Comparison of ENCODE assay signal across 13 cellular contexts in genomic region chr20:53608071-53608455, GRCh38. TPM values are rescaled to one million over a fixed set of nuclear protein-coding genes. Genes with fewer than 3 reads are reported as not detected.
DNase-seq lines count a peak whose midpoint lies in the region; ATAC-seq, FAIRE-seq and TF ChIP-seq lines count a peak whose summit lies in the region.
"Had no signal": no experiment of that assay in that cellular context is flagged by ENCODE, and none has a peak within 500 bp of the region (broad histone marks: within the 10 kb centered on the region; RNA-seq: fewer than 3 reads in every experiment).

No MANE protein-coding gene starts in this region.

- H3K9me3 ChIP-seq in CD4-positive, CD25-positive, alpha-beta regulatory T cell (ENCODE audit: control insufficient read depth in 2 of 2, low read length in 2 of 2) = no peaks in the 10 kb centered on the region
- H3K9me3 ChIP-seq in IMR-90 (ENCODE audit: control insufficient read depth, insufficient read depth, low read length) = no peaks in the 10 kb centered on the region
- no peaks in the 10 kb centered on the region for H3K9me3 ChIP-seq in K562 (replicated peaks; ENCODE audit: control insufficient read depth, insufficient read depth, low read depth, low read length)
- no peaks in the 10 kb centered on the region for H3K9me3 ChIP-seq in neuronal stem cell (replicated peaks in 1 of 2; ENCODE audit: control insufficient read depth in 2 of 2, insufficient read depth in 1 of 2, low read depth in 1 of 2, low read length in 2 of 2)
- H3K9me3 ChIP-seq: SJCRH30 had no signal

- dilution Hi-C loops in IMR-90 (cut with HindIII; ENCODE audit: low sequenced_read_pairs, unreplicated experiment) = no loop called here

- H2BK15ac ChIP-seq in IMR-90 (ENCODE audit: low read depth, low read length) = peak overlapping the region; percentile 17; the same call in 1 of the 3 replicates
- H2BK15ac ChIP-seq in neuronal stem cell (ENCODE audit: low read length) = peak overlapping the region; percentile 23

- H4K8ac ChIP-seq in IMR-90 (ENCODE audit: low read depth in 2 of 2, low read length in 2 of 2) = no peak overlapping the region
- H4K8ac ChIP-seq in neuronal stem cell (ENCODE audit: low read depth, low read length) = no peak overlapping the region

- peaks cover 9% of the 10 kb centered on the region for H3K36me3 Mint-ChIP-seq in CD4-positive, CD25-positive, alpha-beta regulatory T cell

- H3K14ac ChIP-seq in IMR-90 (replicated peaks; ENCODE audit: low read depth, low read length) (no peak overlapping the region), neuronal stem cell (ENCODE audit: low read length) (no peak overlapping the region)

- H4K91ac ChIP-seq in IMR-90 (ENCODE audit: insufficient read depth, low read depth, low read length) = 0 out of 2 replicates have a peak overlapping the region, but pooled peaks have one; percentile 40
- H4K91ac ChIP-seq in neuronal stem cell (ENCODE audit: low read depth, low read length, poor library complexity) = peak overlapping the region; percentile 65

- no peaks in the 10 kb centered on the region for H3K36me3 ChIP-seq in CD4-positive, CD25-positive, alpha-beta regulatory T cell (ENCODE audit: control insufficient read depth, insufficient read depth, low read length)
- no peaks in the 10 kb centered on the region for H3K36me3 ChIP-seq in IMR-90 (ENCODE audit: control insufficient read depth, insufficient read depth, low read length)
- H3K36me3 ChIP-seq in K562 (ENCODE audit: control insufficient read depth, insufficient read depth, low read length) = no peaks in the 10 kb centered on the region
- no peaks in the 10 kb centered on the region for H3K36me3 ChIP-seq in neuronal stem cell (replicated peaks in 1 of 2; ENCODE audit: control insufficient read depth in 2 of 2, insufficient read depth in 2 of 2, low read length in 2 of 2)
- H3K36me3 ChIP-seq: SJCRH30, WERI-Rb-1 had no signal

- H2AK5ac ChIP-seq in IMR-90 (ENCODE audit: low read depth, low read length) (peak overlapping the region; percentile 67), neuronal stem cell (ENCODE audit: low read depth, low read length) (peak overlapping the region; percentile 89)

- no peak overlapping the region for H3K56ac ChIP-seq in IMR-90 (ENCODE audit: extremely low read depth, insufficient read depth, low read length)

- H3K79me1 ChIP-seq in IMR-90 (ENCODE audit: low read depth in 1 of 2, low read length in 2 of 2) = peaks cover 0 to 16% of the 10 kb centered on the region in 2 experiments; a peak in 2 of 4 replicates
- H3K79me1 ChIP-seq in neuronal stem cell (ENCODE audit: low read depth, low read length) = no peaks in the 10 kb centered on the region

- H3K9me1 ChIP-seq in IMR-90 (ENCODE audit: insufficient read depth, low read length) (no peaks in the 10 kb centered on the region), K562 (ENCODE audit: control insufficient read depth, insufficient read depth, low read length) (no peaks in the 10 kb centered on the region)

- no peak for TF ChIP-seq EP300 in K562 (IDR thresholded peaks at IDR 0.05; ENCODE audit: low read length)

- no peaks in the 10 kb centered on the region for H3K9me3 Mint-ChIP-seq in CD4-positive, CD25-positive, alpha-beta regulatory T cell

- H2BK12ac ChIP-seq in neuronal stem cell (ENCODE audit: low read length) = peak overlapping the region; percentile 67

- no peak overlapping the region for H2BK20ac ChIP-seq in IMR-90 (ENCODE audit: low read depth, low read length)

- DNase-seq in CD4-positive, CD25-positive, alpha-beta regulatory T cell = no peak
- DNase-seq in IMR-90 = no peak
- no peak for DNase-seq in K562 (ENCODE audit: extremely low read depth in 1 of 4, low spot score in 3 of 4)
- no peak for DNase-seq in neuronal stem cell (ENCODE audit: low spot score)
- no peak for DNase-seq in kidney glomerular epithelial cell (lab: John Stamatoyannopoulos, UW)
- DNase-seq in COLO829 (ENCODE audit: low spot score) = no peak
- no peak for DNase-seq in putamen (ENCODE audit: low spot score)
- DNase-seq: NCI-H187 treated with DMSO at 0.1 percent for 48 hours; NCI-H82; SJCRH30; stimulated activated CD4-positive, alpha-beta T cell treated with anti-CD3 and anti-CD28 coated beads, Interleukin-4, amount 100 ng/mL, for 4 hours; WERI-Rb-1 had no signal

- H3K4ac ChIP-seq in IMR-90 (ENCODE audit: low read depth, low read length) (no peak overlapping the region), neuronal stem cell (ENCODE audit: low read length) (no peak overlapping the region)

- H3K27ac Mint-ChIP-seq in CD4-positive, CD25-positive, alpha-beta regulatory T cell = peak overlapping the region; percentile 70 to 96 (median 87)

- CTCF ChIA-PET in IMR-90 (lab: Yijun Ruan, JAX) = no interaction called here
- CTCF ChIA-PET in K562 (lab: Yijun Ruan, JAX; ENCODE audit: low intra/inter-chr PET ratio) = no interaction called here

- no peak for FAIRE-seq in K562 (lab: Jason Lieb, UNC)

- H3K4me3 Mint-ChIP-seq in CD4-positive, CD25-positive, alpha-beta regulatory T cell = peak overlapping the region; percentile 55 to 92 (median 72)

- TF ChIP-seq CTCF in IMR-90 (conservative IDR thresholded peaks at IDR 0.05; ENCODE audit: low read depth, low read length) (no peak), K562 (IDR thresholded peaks at IDR 0.05 in 2 of 3, conservative IDR thresholded peaks at IDR 0.05 in 1 of 3; ENCODE audit: insufficient read depth in 2 of 3, low read depth in 1 of 3, low read length in 3 of 3) (no peak)

- H3K79me2 ChIP-seq in K562 (ENCODE audit: control insufficient read depth, insufficient read depth, low read length) = peaks cover 57% of the 10 kb centered on the region

- H2BK120ac ChIP-seq in IMR-90 (ENCODE audit: low read depth, low read length) (no peak overlapping the region), neuronal stem cell (ENCODE audit: low read depth, low read length) (no peak overlapping the region)

- peaks cover 15 to 36% (median 20%) of the 10 kb centered on the region in 4 donors for H3K4me1 Mint-ChIP-seq in CD4-positive, CD25-positive, alpha-beta regulatory T cell

- H2BK5ac ChIP-seq in IMR-90 (ENCODE audit: low read depth, low read length, poor library complexity, severe bottlenecking) (peak overlapping the region; percentile 10), neuronal stem cell (ENCODE audit: low read length) (peak overlapping the region; percentile 71)

- no peak overlapping the region for H2AK9ac ChIP-seq in IMR-90 (replicated peaks; ENCODE audit: low read depth, low read length, poor library complexity)

- H3K9ac ChIP-seq in IMR-90 (ENCODE audit: low read depth, low read length) (no peak overlapping the region), K562 (ENCODE audit: insufficient read depth in 1 of 2, low read depth in 2 of 2, low read length in 2 of 2) (peak overlapping the region; percentile 85 to 94), neuronal stem cell (ENCODE audit: low read depth, low read length, poor library complexity) (no peak overlapping the region)

- no peak for ATAC-seq in CD4-positive, CD25-positive, alpha-beta regulatory T cell (ENCODE audit: low read depth in 2 of 2)
- ATAC-seq in IMR-90 (ENCODE audit: low read depth) (no peak), K562 (peak; percentile 25; the same call in 2 of the 3 replicates), GM19452 (IDR thresholded peaks at IDR 0.05; ENCODE audit: unreplicated experiment) (no peak)

- intact Hi-C loops in IMR-90 (cut with micrococcal nuclease) (no loop called here), K562 (cut with micrococcal nuclease) (loop anchor here (2.0 to 5.0 kb wide), 5 partner anchors 13 to 309 kb away; no protein-coding TSS in a partner anchor)

- in situ Hi-C loops in IMR-90 (cut with MboI; ENCODE audit: low sequenced_read_pairs) = no loop called here
- in situ Hi-C loops in K562 (cut with MboI) = no loop called here

- TF ChIP-seq POLR2A in IMR-90 (IDR thresholded peaks at IDR 0.05; ENCODE audit: low read depth, low read length) = no peak
- no peak; the same call in 1 of the 2 replicates for TF ChIP-seq POLR2A in K562 (conservative IDR thresholded peaks at IDR 0.05)

- POLR2A ChIA-PET in IMR-90 (lab: Charles Lee; ENCODE audit: unreplicated experiment) (no interaction called here), K562 (lab: Yijun Ruan, JAX) (interaction anchor here (0.6 to 3.6 kb wide), 8 partner anchors 9 to 355 kb away, joined by 3 to 19 read pairs (median 4); no protein-coding TSS in a partner anchor)

- H3K27me3 ChIP-seq in CD4-positive, CD25-positive, alpha-beta regulatory T cell (ENCODE audit: control insufficient read depth, insufficient read depth, low read length) = no peaks in the 10 kb centered on the region
- H3K27me3 ChIP-seq in IMR-90 (ENCODE audit: control insufficient read depth, insufficient read depth, low read length) (no peaks in the 10 kb centered on the region), K562 (ENCODE audit: control insufficient read depth in 2 of 2, insufficient read depth in 2 of 2, low read length in 2 of 2) (no peaks in the 10 kb centered on the region), neuronal stem cell (ENCODE audit: control insufficient read depth in 3 of 3, insufficient read depth in 3 of 3, low read depth in 1 of 3, low read length in 3 of 3) (no peaks in the 10 kb centered on the region)
- H3K27me3 ChIP-seq: SJCRH30 had no signal

- BruUV-seq in IMR-90 (replicated peaks; lab: Mats Ljungman, UMichigan) = no TSS peak
- BruUV-seq in K562 (replicated peaks; lab: Mats Ljungman, UMichigan) = TSS peak; percentile 66

- H2AFZ ChIP-seq in IMR-90 (replicated peaks; ENCODE audit: low read length, poor library complexity) (no peak overlapping the region), K562 (ENCODE audit: low read depth, low read length) (peak overlapping the region; percentile 88), neuronal stem cell (ENCODE audit: low read length) (no peak overlapping the region)

- peaks cover 19% of the 10 kb centered on the region for H3K4me1 ChIP-seq in CD4-positive, CD25-positive, alpha-beta regulatory T cell (ENCODE audit: control insufficient read depth, insufficient read depth, low read length, poor library complexity, severe bottlenecking)
- H3K4me1 ChIP-seq in IMR-90 (ENCODE audit: control insufficient read depth, insufficient read depth, low read length) (peaks cover 16% of the 10 kb centered on the region), K562 (replicated peaks in 1 of 2; ENCODE audit: control insufficient read depth in 2 of 2, insufficient read depth in 2 of 2, low read length in 2 of 2) (peaks cover 21 to 39% of the 10 kb centered on the region in 2 experiments), neuronal stem cell (ENCODE audit: control insufficient read depth in 2 of 2, insufficient read depth in 1 of 2, low read depth in 1 of 2, low read length in 2 of 2) (peaks cover 4 to 9% of the 10 kb centered on the region in 2 donors)

- H4K20me1 ChIP-seq in IMR-90 (ENCODE audit: insufficient read depth, low read length) = no peaks in the 10 kb centered on the region
- no peaks in the 10 kb centered on the region for H4K20me1 ChIP-seq in K562 (replicated peaks; ENCODE audit: control insufficient read depth, insufficient read depth, low read length)

- no peak for TF ChIP-seq RAD21 in IMR-90 (IDR thresholded peaks at IDR 0.05; ENCODE audit: low read length)
- no peak for TF ChIP-seq RAD21 in K562 (CRISPR knock-in tag; conservative IDR thresholded peaks at IDR 0.05 in 1 of 2, IDR thresholded peaks at IDR 0.05 in 1 of 2)

- 99% methylated on average over 17 of the region's 23 CpGs; no CpG with 5 or more reads in 1 of the 2 experiments for WGBS in IMR-90 (ENCODE audit: extremely low coverage in 2 of 2, insufficient read length in 1 of 2), 2 experiments
- WGBS in K562 (ENCODE audit: insufficient coverage, low coverage, missing lambda C conversion rate) = 12% methylated on average over 16 of the region's 23 CpGs
- WGBS in neuronal stem cell (ENCODE audit: extremely low coverage in 2 of 2, insufficient read length in 2 of 2, insufficient replicate concordance in 1 of 2), 2 donors = no CpG with 5 or more reads among the region's 23 CpGs

- H3K23ac ChIP-seq in IMR-90 (ENCODE audit: low read depth, low read length) (no peak overlapping the region), neuronal stem cell (ENCODE audit: low read depth, low read length, poor library complexity) (peak overlapping the region; percentile 49)

- H3K18ac ChIP-seq in IMR-90 (ENCODE audit: low read depth, low read length) = no peak overlapping the region
- peak overlapping the region; percentile 89 for H3K18ac ChIP-seq in neuronal stem cell (ENCODE audit: low read length)

- H4K5ac ChIP-seq in IMR-90 (ENCODE audit: low read depth, low read length) = no peak overlapping the region; the same call in 1 of the 2 replicates

- no peak overlapping the region for H3K4me3 ChIP-seq in CD4-positive, CD25-positive, alpha-beta regulatory T cell (ENCODE audit: low read depth, low read length)
- H3K4me3 ChIP-seq in IMR-90 (ENCODE audit: insufficient read depth, low read depth, low read length) (no peak overlapping the region), K562 (peak overlapping the region; percentile 52), neuronal stem cell (ENCODE audit: low read length in 2 of 2) (no peak overlapping the region)
- H3K4me3 ChIP-seq: SJCRH30 had no signal

- H3K27me3 Mint-ChIP-seq in CD4-positive, CD25-positive, alpha-beta regulatory T cell = peaks cover 5% of the 10 kb centered on the region

- no peak overlapping the region for H3K4me2 ChIP-seq in IMR-90 (ENCODE audit: low read depth, low read length)
- H3K4me2 ChIP-seq in K562 (ENCODE audit: insufficient read depth, low read length) = peak overlapping the region; percentile 87
- H3K4me2 ChIP-seq in neuronal stem cell (ENCODE audit: insufficient read depth, low read length, poor library complexity, severe bottlenecking) = no peak overlapping the region

- H3K27ac ChIP-seq in CD4-positive, CD25-positive, alpha-beta regulatory T cell (ENCODE audit: insufficient read depth, low read length, poor library complexity, severe bottlenecking) = no peak overlapping the region
- no peak overlapping the region for H3K27ac ChIP-seq in IMR-90 (ENCODE audit: insufficient read depth, low read length)
- peak overlapping the region; percentile 91 for H3K27ac ChIP-seq in K562 (ENCODE audit: extremely low read depth, low read depth, low read length)
- H3K27ac ChIP-seq in neuronal stem cell (replicated peaks; ENCODE audit: low read length) = no peak overlapping the region
- H3K27ac ChIP-seq: SJCRH30, WERI-Rb-1 had no signal

RNA-seq across cellular contexts. Expression of gene ZNF217, which starts 14.4 kb away (rescaled TPM):
- total RNA-seq in CD4-positive, CD25-positive, alpha-beta regulatory T cell = 70.9 TPM
- 10 to 100 TPM; 15.6 to 28.6 (median 17.5) TPM for polyA plus RNA-seq in CD4-positive, CD25-positive, alpha-beta regulatory T cell
- 25.8 and 27.8 TPM in 2 replicates for total RNA-seq in IMR-90 (2012; rRNA removed)
- polyA plus RNA-seq in IMR-90 (2012; rRNA removed) = 6.9 and 9.1 TPM in 2 replicates
- 2.4 and 4.1 TPM in 2 replicates for polyA plus RNA-seq in IMR-90 (2012; cell fraction: cytosol; rRNA removed)
- polyA plus RNA-seq in IMR-90 (2012; cell fraction: nucleus; rRNA removed; ENCODE audit: low replicate concordance) = 3.4 and 8.6 TPM in 2 replicates
- total RNA-seq in K562 (2011; cell fraction: chromatin; rRNA removed; ENCODE audit: low replicate concordance) = 27.8 and 53.4 TPM in 2 replicates
- 21.3 and 24.7 TPM in 2 replicates for total RNA-seq in K562 (2011; cell fraction: nucleolus; rRNA removed)
- 26.2 and 28.5 TPM in 2 replicates for total RNA-seq in K562 (2011; cell fraction: nucleoplasm; rRNA removed)
- 16.8 and 17.7 TPM in 2 replicates for total RNA-seq in K562 (2014; rRNA removed)
- 23.4 and 25.0 TPM in 2 replicates for total RNA-seq in K562 (2014; rRNA removed; fragmentation: Illumina TruSeq; extraction: Trizol)
- 18.7 and 21.8 TPM in 2 replicates for total RNA-seq in K562 (2015; rRNA removed; fragmentation: Illumina TruSeq; extraction: Trizol)
- 39.7 and 41.8 TPM in 2 replicates for total RNA-seq in K562 (2021)
- 11.4 and 12.9 TPM in 2 replicates for polyA plus RNA-seq in K562 (2011; rRNA removed)
- polyA plus RNA-seq in K562 (2011; cell fraction: cytosol; rRNA removed) = 6.8 and 8.6 TPM in 2 replicates
- 19.8 and 24.3 TPM in 2 replicates for polyA plus RNA-seq in K562 (2011; cell fraction: nucleus; rRNA removed)
- 17.7 and 21.1 TPM in 2 replicates for polyA plus RNA-seq in K562 (2012)
- polyA plus RNA-seq in K562 (2014; fragmentation: Illumina TruSeq; extraction: Trizol) = 19.3 and 26.7 TPM in 2 replicates
- polyA plus RNA-seq in K562 (2014; fragmentation: Nextera tagmentation; extraction: Ambion mirVana) = 1 to 10 TPM; 3.0 to 7.1 TPM
- 16.0 and 23.5 TPM in 2 replicates for polyA plus RNA-seq in K562 (2014; rRNA removed)
- 36.2 and 44.6 TPM in 2 replicates for polyA minus RNA-seq in K562 (2011; rRNA and poly(A)+ RNA removed)
- polyA minus RNA-seq in K562 (2011; cell fraction: cytosol; rRNA and poly(A)+ RNA removed) = 21.7 and 25.7 TPM in 2 replicates
- 19.7 and 29.4 TPM in 2 replicates for polyA minus RNA-seq in K562 (2011; cell fraction: nucleus; rRNA and poly(A)+ RNA removed)
- polyA plus RNA-seq in neuronal stem cell (2013, experiment 1 of 2) = 31.6 TPM
- 32.6 TPM for polyA plus RNA-seq in neuronal stem cell (2013, experiment 2 of 2)

Comparison
In these comparisons a context has a peak if more than half of its experiments do, and no peak if none do; other contexts are left out.
1. H3K9ac ChIP-seq: peak in K562 (2 of 2); none in IMR-90 (single experiment) and neuronal stem cell (single experiment).